In the genomic region with DNA sequence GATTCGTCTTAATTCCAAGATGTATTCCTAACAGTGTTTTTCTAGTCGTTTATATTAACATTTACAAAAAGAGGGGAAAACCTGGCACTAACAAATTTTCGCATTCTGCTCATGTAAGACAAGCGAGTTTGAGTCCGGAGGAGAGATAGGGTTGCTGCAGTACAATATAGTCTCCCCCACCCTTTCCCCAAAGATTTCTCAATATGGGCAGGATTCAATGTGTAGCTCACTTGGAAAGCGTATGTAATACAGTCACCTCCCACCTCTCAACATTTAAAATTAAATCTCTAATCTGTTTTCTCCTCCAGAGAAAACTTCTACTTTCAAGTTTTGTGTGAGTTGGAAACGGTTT, we compare ENCODE assay signal across 8 cellular contexts. TPM values are rescaled to one million over a fixed set of nuclear protein-coding genes. Genes with fewer than 3 reads are reported as not detected.
DNase-seq lines count a peak whose midpoint lies in the region; ATAC-seq and TF ChIP-seq lines count a peak whose summit lies in the region.

No MANE protein-coding gene starts in this region.

- H3K27me3 Mint-ChIP-seq in naive B cell = no peaks in the 10 kb centered on the region

- DNase-seq in NCI-H1105 treated with DMSO at 0.1 percent for 48 hours (lab: John Stamatoyannopoulos, UW) (peak; percentile 46), NCI-H1105 (lab: John Stamatoyannopoulos, UW) (no peak), SKM-1 treated with dmso at 0.1 percent for 144 hours (lab: John Stamatoyannopoulos, UW; ENCODE audit: unreplicated experiment) (peak; percentile 57), epithelial cell of proximal tubule (ENCODE audit: low read depth) (no peak), naive B cell (no peak), occipital lobe (lab: John Stamatoyannopoulos, UW) (no peak)

- peaks cover 11 to 16% (median 13%) of the 10 kb centered on the region in 3 donors for H3K4me1 Mint-ChIP-seq in naive B cell

- TF ChIP-seq CTCF in epithelial cell of proximal tubule (conservative IDR thresholded peaks at IDR 0.05; ENCODE audit: low read depth, low read length) = no peak

- peak; percentile 25 to 29 for ATAC-seq in naive B cell (ENCODE audit: low read depth in 2 of 2)
- ATAC-seq in GM18520 (IDR thresholded peaks at IDR 0.05; ENCODE audit: unreplicated experiment) = no peak
- ATAC-seq in HG03139 (IDR thresholded peaks at IDR 0.05; ENCODE audit: unreplicated experiment) = no peak

- H3K36me3 Mint-ChIP-seq in naive B cell = no peaks in the 10 kb centered on the region

- peak overlapping the region; percentile 79 to 91 (median 86) for H3K4me3 Mint-ChIP-seq in naive B cell

- H3K27ac Mint-ChIP-seq in naive B cell = peak overlapping the region in 3 of 6 donors; percentile 76 to 92 (median 76)

- H3K9me3 Mint-ChIP-seq in naive B cell = no peaks in the 10 kb centered on the region

- H3K4me3 ChIP-seq in epithelial cell of proximal tubule (ENCODE audit: low read depth, low read length) = peak overlapping the region; percentile 85

RNA-seq across cellular contexts. Expression of a gene that starts 57.9 kb away (rescaled TPM):
- total RNA-seq in epithelial cell of proximal tubule (28.4 and 34.9 TPM in 2 replicates), occipital lobe (13.3 TPM)
- polyA plus RNA-seq in naive B cell (ENCODE audit: low read depth in 6 of 6) = 10 to 100 TPM; 18.6 to 80.3 (median 26.7) TPM

Comparison
In these comparisons a context has a peak if more than half of its experiments do, and no peak if none do; other contexts are left out.
1. DNase-seq: peak in NCI-H1105 treated with DMSO at 0.1 percent for 48 hours (single experiment) and SKM-1 treated with dmso at 0.1 percent for 144 hours (single experiment); none in NCI-H1105 (single experiment), epithelial cell of proximal tubule (single experiment), naive B cell (single experiment) and occipital lobe (single experiment).
2. ATAC-seq: peak in naive B cell (2 of 2); none in GM18520 (single experiment) and HG03139 (single experiment).